In genomic region chr1:116203192-116203723, GRCh38 we compare ENCODE assay signal across 18 cellular contexts.
DNase-seq lines count a peak whose midpoint lies in the region; ATAC-seq and TF ChIP-seq lines count a peak whose summit lies in the region.
"Had no signal": no experiment of that assay in that cellular context is flagged by ENCODE, and none has a peak within 500 bp of the region (broad histone marks: within the 10 kb centered on the region; RNA-seq: fewer than 3 reads in every experiment).

No MANE protein-coding gene starts in this region.

- no peak overlapping the region for H2AK5ac ChIP-seq in H9 (ENCODE audit: insufficient read length, low read length)

- ATAC-seq in GM18858 (IDR thresholded peaks at IDR 0.05; ENCODE audit: unreplicated experiment) = no peak
- ATAC-seq: HCT116, HepG2 had no signal

- H3K36me3 ChIP-seq in parathyroid adenoma (ENCODE audit: control insufficient read depth, insufficient read depth, low read length) = no peaks in the 10 kb centered on the region
- H3K36me3 ChIP-seq: sigmoid colon, tibial artery had no signal

- H3K9ac ChIP-seq in H9 (ENCODE audit: extremely low read depth, insufficient read length, low read length) = no peak overlapping the region
- H3K9ac ChIP-seq in parathyroid adenoma = no peak overlapping the region

- H3K79me2 ChIP-seq in H9 (ENCODE audit: insufficient read depth, low read length) (no peaks in the 10 kb centered on the region), parathyroid adenoma (no peaks in the 10 kb centered on the region)

- H3K9me3 ChIP-seq in H9 (ENCODE audit: control insufficient read depth, low read depth, low read length) (no peaks in the 10 kb centered on the region), parathyroid adenoma (ENCODE audit: control insufficient read depth, low read length) (no peaks in the 10 kb centered on the region)
- H3K9me3 ChIP-seq: sigmoid colon, tibial artery had no signal

- H3K23me2 ChIP-seq in H9 (ENCODE audit: insufficient read length, low read depth, low read length, poor library complexity, severe bottlenecking) = no peaks in the 10 kb centered on the region

- H2AFZ ChIP-seq in H9 (ENCODE audit: low read length) (no peak overlapping the region), parathyroid adenoma (peak overlapping the region; percentile 62)

- no peak overlapping the region for H2BK12ac ChIP-seq in H9 (ENCODE audit: insufficient read length, low read depth, low read length)

- no peak overlapping the region for H3K4me3 ChIP-seq in parathyroid adenoma (ENCODE audit: low read depth, low read length)
- H3K4me3 ChIP-seq: sigmoid colon, tibial artery had no signal

- H3K4me3 Mint-ChIP-seq in H9 = no peak overlapping the region
- H3K4me3 Mint-ChIP-seq: activated CD4-positive, alpha-beta memory T cell treated with anti-CD3 and anti-CD28 coated beads for 36 hours; CD4-positive, CD25-positive, alpha-beta regulatory T cell; immature natural killer cell had no signal

- no peaks in the 10 kb centered on the region for H3K27me3 ChIP-seq in H9 (ENCODE audit: insufficient read depth, low read length)
- H3K27me3 ChIP-seq in parathyroid adenoma (ENCODE audit: control insufficient read depth, insufficient read depth, low read length) = no peaks in the 10 kb centered on the region
- H3K27me3 ChIP-seq: sigmoid colon had no signal

- no peak overlapping the region for H2BK15ac ChIP-seq in H9 (ENCODE audit: low read depth, low read length)

- H3K4me2 ChIP-seq in H9 (ENCODE audit: insufficient read depth, insufficient read length, low read length) (no peak overlapping the region), parathyroid adenoma (ENCODE audit: low read length) (peak overlapping the region; percentile 48)

- no peak overlapping the region; a peak in 1 of 7 replicates for H3K27ac Mint-ChIP-seq in H9
- H3K27ac Mint-ChIP-seq: activated CD4-positive, alpha-beta memory T cell treated with anti-CD3 and anti-CD28 coated beads for 36 hours; CD4-positive, CD25-positive, alpha-beta regulatory T cell; immature natural killer cell had no signal

- no peak overlapping the region for H3K27ac ChIP-seq in H9 (ENCODE audit: insufficient read length, low read depth, low read length)
- peak overlapping the region; percentile 96 for H3K27ac ChIP-seq in parathyroid adenoma
- H3K27ac ChIP-seq: sigmoid colon, tibial artery had no signal

- no peaks in the 10 kb centered on the region for H3K9me3 Mint-ChIP-seq in H9
- H3K9me3 Mint-ChIP-seq: activated CD4-positive, alpha-beta memory T cell treated with anti-CD3 and anti-CD28 coated beads for 36 hours had no signal

- H3K4me1 Mint-ChIP-seq in H9 = no peaks in the 10 kb centered on the region
- H3K4me1 Mint-ChIP-seq: immature natural killer cell had no signal

- H2BK120ac ChIP-seq in H9 (ENCODE audit: low read depth, low read length, poor library complexity, severe bottlenecking) = no peak overlapping the region

- WGBS in H9 (ENCODE audit: extremely low coverage, insufficient read length, low lambda C conversion rate) = no CpG with 5 or more reads among the region's 5 CpGs

- no peak overlapping the region for H4K5ac ChIP-seq in H9 (ENCODE audit: insufficient read length, low read depth, low read length)

- H4K20me1 ChIP-seq in H9 (ENCODE audit: control insufficient read depth, insufficient read depth, insufficient read length) = no peaks in the 10 kb centered on the region

- H3K14ac ChIP-seq in H9 (ENCODE audit: insufficient read depth, low read length) = no peak overlapping the region

- no peaks in the 10 kb centered on the region for H3K36me3 Mint-ChIP-seq in H9 (ENCODE audit: insufficient read depth in 1 of 3, low read depth in 3 of 3)
- H3K36me3 Mint-ChIP-seq: activated CD4-positive, alpha-beta memory T cell treated with anti-CD3 and anti-CD28 coated beads for 36 hours; CD4-positive, CD25-positive, alpha-beta regulatory T cell; immature natural killer cell had no signal

- no peak overlapping the region for H3T11ph ChIP-seq in H9 (ENCODE audit: low read length)

- no peak overlapping the region for H3K4ac ChIP-seq in H9 (ENCODE audit: low read depth, low read length)

- H3K18ac ChIP-seq in H9 (ENCODE audit: insufficient read length, low read depth, low read length) = no peak overlapping the region

- no peak overlapping the region for H2BK20ac ChIP-seq in H9 (ENCODE audit: low read depth, low read length, poor library complexity, severe bottlenecking)

- TF ChIP-seq CTCF in H9 (conservative IDR thresholded peaks at IDR 0.05) (peak; percentile 37; the same call in 2 of the 3 replicates), parathyroid adenoma (IDR thresholded peaks at IDR 0.05) (no peak)

- DNase-seq in H9 = no peak
- DNase-seq in NCI-H446 (lab: John Stamatoyannopoulos, UW) = peak; percentile 32 to 62
- peak; percentile 48 for DNase-seq in cerebellum (ENCODE audit: low spot score)
- no peak for DNase-seq in AG20443 (ENCODE audit: low spot score)
- DNase-seq in OCI-M2 (lab: John Stamatoyannopoulos, UW; ENCODE audit: unreplicated experiment) = no peak
- DNase-seq: activated CD4-positive, alpha-beta memory T cell treated with anti-CD3 and anti-CD28 coated beads for 36 hours; CD4-positive, CD25-positive, alpha-beta regulatory T cell; EL; immature natural killer cell; mesendoderm; NCI-H345; sigmoid colon; stimulated activated CD4-positive, alpha-beta T cell treated with anti-CD3 and anti-CD28 coated beads, Interleukin-4, amount 100 ng/mL, for 1 hour; tibial artery had no signal

- H3K79me1 ChIP-seq in H9 (ENCODE audit: insufficient read depth, low read depth, low read length, poor library complexity, severe bottlenecking) = no peaks in the 10 kb centered on the region

- H4K91ac ChIP-seq in H9 (ENCODE audit: insufficient read length, low read depth, low read length) = no peak overlapping the region

- H4K8ac ChIP-seq in H9 (replicated peaks; ENCODE audit: insufficient read length, low read depth, low read length) = no peak overlapping the region

- H3K23ac ChIP-seq in H9 (ENCODE audit: insufficient read length, low read depth, low read length) = no peak overlapping the region

- H3K56ac ChIP-seq in H9 (ENCODE audit: insufficient read length, low read depth, low read length) = no peak overlapping the region

- H3K4me1 ChIP-seq in H9 (ENCODE audit: insufficient read depth, low read length) (no peaks in the 10 kb centered on the region), parathyroid adenoma (peaks cover 20% of the 10 kb centered on the region)
- H3K4me1 ChIP-seq: sigmoid colon, tibial artery had no signal

- H2BK5ac ChIP-seq in H9 (ENCODE audit: insufficient read length, low read length) = no peak overlapping the region

- peaks cover 11% of the 10 kb centered on the region; the same call in 1 of the 2 replicates for H3K27me3 Mint-ChIP-seq in H9 (ENCODE audit: low read depth)

Comparison
In these comparisons a context has a peak if more than half of its experiments do, and no peak if none do; other contexts are left out.
1. DNase-seq: peak in NCI-H446 (2 of 2) and cerebellum (single experiment); none in H9 (single experiment), AG20443 (single experiment) and OCI-M2 (single experiment).